In the genomic region with DNA sequence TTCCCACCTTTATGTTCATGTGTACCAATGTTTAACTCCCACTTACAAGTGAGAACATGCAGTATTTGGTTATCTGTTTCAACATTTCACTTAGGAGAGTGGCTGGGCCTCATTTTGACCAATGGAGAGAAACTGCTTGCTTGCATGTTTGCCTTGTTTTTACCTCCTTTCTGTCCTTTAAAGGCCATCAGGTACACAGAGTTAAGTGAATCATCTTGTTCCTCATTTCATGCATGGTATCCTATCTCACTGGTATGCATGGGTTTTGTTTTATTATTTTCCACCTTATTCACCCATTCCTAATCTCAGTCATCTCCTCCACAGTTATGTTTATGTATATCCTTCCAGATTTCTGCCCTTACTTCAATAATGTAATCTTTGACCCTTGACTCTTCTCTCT, we compare ENCODE assay signal across 6 cellular contexts.
"Had no signal": no experiment of that assay in that cellular context is flagged by ENCODE, and none has a peak within 500 bp of the region (broad histone marks: within the 10 kb centered on the region; RNA-seq: fewer than 3 reads in every experiment).

No MANE protein-coding gene starts in this region.

- DNase-seq: IMR-90, KBM-7 had no signal

- H3K27me3 Mint-ChIP-seq: IgD-negative memory B cell had no signal

- FAIRE-seq: HepG2, HTR-8/SVneo had no signal

- H3K4me1 Mint-ChIP-seq: IgD-negative memory B cell had no signal

- H3K27ac Mint-ChIP-seq: IgD-negative memory B cell had no signal

- ATAC-seq: HepG2 had no signal

- H3K27ac ChIP-seq: HL-60 had no signal

- H3K4me3 Mint-ChIP-seq: IgD-negative memory B cell had no signal
